In genomic region chr1:243323481-243323880, GRCh38 we compare ENCODE assay signal across 13 cellular contexts.
"Had no signal": no experiment of that assay in that cellular context is flagged by ENCODE, and none has a peak within 500 bp of the region (broad histone marks: within the 10 kb centered on the region; RNA-seq: fewer than 3 reads in every experiment).

No MANE protein-coding gene starts in this region.

- H3K27me3 ChIP-seq: cardiac muscle cell, sigmoid colon had no signal

- H3K36me3 Mint-ChIP-seq: natural killer cell treated with Interleukin-12 subunit alpha and Interleukin-12 subunit beta and Interleukin-15 and Interleukin-18, amount 100 ng/mL, for 72 hours had no signal

- H3K9me3 ChIP-seq: mucosa of descending colon, sigmoid colon had no signal

- DNase-seq: activated effector memory CD4-positive, alpha-beta T cell treated with Interleukin-2 at 50 U/mL for 16 hours; activated T-cell treated with anti-CD3 and anti-CD28 coated beads, Interleukin-2, amount 50 U/mL, for 1 hour; effector memory CD4-positive, alpha-beta T cell; immature natural killer cell; left cardiac atrium; mucosa of descending colon; sigmoid colon; stimulated activated CD4-positive, alpha-beta T cell treated with anti-CD3 and anti-CD28 coated beads, Interleukin-12 subunit alpha, Interleukin-12 subunit beta, amount 100 ng/mL, for 4 hours; stimulated activated naive CD4-positive, alpha-beta T cell; substantia nigra had no signal

- H3K4me1 Mint-ChIP-seq: immature natural killer cell had no signal

- H3K27ac Mint-ChIP-seq: natural killer cell treated with Interleukin-12 subunit alpha and Interleukin-12 subunit beta and Interleukin-15 and Interleukin-18, amount 100 ng/mL, for 72 hours had no signal

- H3K27ac ChIP-seq: cardiac muscle cell, sigmoid colon had no signal

- H3K4me3 Mint-ChIP-seq: immature natural killer cell; natural killer cell treated with Interleukin-12 subunit alpha and Interleukin-12 subunit beta and Interleukin-15 and Interleukin-18, amount 100 ng/mL, for 72 hours had no signal

- H3K4me1 ChIP-seq: sigmoid colon had no signal

- H3K9me3 Mint-ChIP-seq: immature natural killer cell; natural killer cell treated with Interleukin-12 subunit alpha and Interleukin-12 subunit beta and Interleukin-15 and Interleukin-18, amount 100 ng/mL, for 72 hours had no signal

- H3K36me3 ChIP-seq: cardiac muscle cell had no signal

- H3K27me3 Mint-ChIP-seq: natural killer cell treated with Interleukin-12 subunit alpha and Interleukin-12 subunit beta and Interleukin-15 and Interleukin-18, amount 100 ng/mL, for 72 hours had no signal

- H3K4me3 ChIP-seq: cardiac muscle cell, lung, mucosa of descending colon, sigmoid colon had no signal
